ENCODE assay signal across 1 cellular context in the genomic region with DNA sequence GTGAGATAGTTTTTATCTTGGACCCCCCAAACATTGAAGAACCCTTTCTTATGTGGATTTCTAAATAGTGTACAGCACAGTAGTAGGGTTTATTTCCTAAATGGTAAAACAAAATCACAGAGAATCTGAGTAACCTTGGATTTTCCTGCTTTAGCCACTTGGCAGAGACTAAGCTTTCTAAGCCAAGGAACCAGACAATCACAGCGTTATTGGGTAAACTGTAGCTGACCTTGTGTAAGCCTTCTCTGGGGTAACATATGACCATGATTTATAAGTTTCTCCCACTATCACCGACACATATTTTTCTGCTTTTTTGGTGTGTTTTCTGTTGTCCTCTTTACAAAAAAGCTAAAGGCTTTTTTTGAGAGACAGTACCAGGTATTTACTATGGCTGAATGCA.
TF ChIP-seq lines count a peak whose summit lies in the region.

No MANE protein-coding gene starts in this region.

TF ChIP-seq in SK-N-SH treated with all-trans-retinoic acid at 6 μM for 48 hours, 23 proteins besides CTCF, POLR2A, EP300 and RAD21 (continued from another document):
- TF ChIP-seq, protein P1, sequence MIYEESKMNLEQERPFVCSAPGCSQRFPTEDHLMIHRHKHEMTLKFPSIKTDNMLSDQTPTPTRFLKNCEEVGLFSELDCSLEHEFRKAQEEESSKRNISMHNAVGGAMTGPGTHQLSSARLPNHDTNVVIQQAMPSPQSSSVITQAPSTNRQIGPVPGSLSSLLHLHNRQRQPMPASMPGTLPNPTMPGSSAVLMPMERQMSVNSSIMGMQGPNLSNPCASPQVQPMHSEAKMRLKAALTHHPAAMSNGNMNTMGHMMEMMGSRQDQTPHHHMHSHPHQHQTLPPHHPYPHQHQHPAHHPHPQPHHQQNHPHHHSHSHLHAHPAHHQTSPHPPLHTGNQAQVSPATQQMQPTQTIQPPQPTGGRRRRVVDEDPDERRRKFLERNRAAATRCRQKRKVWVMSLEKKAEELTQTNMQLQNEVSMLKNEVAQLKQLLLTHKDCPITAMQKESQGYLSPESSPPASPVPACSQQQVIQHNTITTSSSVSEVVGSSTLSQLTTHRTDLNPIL (CRISPR knock-in tag; IDR thresholded peaks at IDR 0.05; ENCODE audit: low read depth), result no peak
- TF ChIP-seq TOX (CRISPR knock-in tag; IDR thresholded peaks at IDR 0.05; ENCODE audit: borderline replicate concordance), result no peak
TF ChIP-seq in SK-N-SH treated with all-trans-retinoic acid at 6 μM for 48 hours: peak in this region for 0.
